In genomic region chr6:158145940-158146339, GRCh38 we compare ENCODE assay signal across 29 cellular contexts.
"Had no signal": no experiment of that assay in that cellular context is flagged by ENCODE, and none has a peak within 500 bp of the region (broad histone marks: within the 10 kb centered on the region; RNA-seq: fewer than 3 reads in every experiment).

No MANE protein-coding gene starts in this region.

- H3K4me1 ChIP-seq: adrenal gland, breast epithelium had no signal

- H3K27ac Mint-ChIP-seq: activated B cell treated with CpG ODN at 0.5 μM for 24 hours; activated CD4-positive, alpha-beta T cell treated with anti-CD3 and anti-CD28 coated beads, Interleukin-2, amount 10 ng/mL, durations not matched to agents 24 days and 14 days; activated CD8-positive, alpha-beta memory T cell treated with anti-CD3 and anti-CD28 coated beads, Interleukin-2, amount 10 ng/mL, durations not matched to agents 7 days and 5 days; activated naive CD4-positive, alpha-beta T cell treated with anti-CD3 and anti-CD28 coated beads for 36 hours; activated naive CD8-positive, alpha-beta T cell; activated T-cell treated with anti-CD3 and anti-CD28 coated beads, Interleukin-2, amount 50 U/mL, for 24 hours; activated T-helper 1 cell treated with anti-CD3 and anti-CD28 coated beads, Interleukin-12 subunit alpha, Interleukin-12 subunit beta, Interleukin-2, Interleukin-4 antibody, amounts not matched to agents 30 ng/mL and 10 ng/mL and 1 ng/mL, durations not matched to agents 14 hours and 24 hours and 36 hours; T-helper 1 cell treated with Interleukin-12 subunit alpha and Interleukin-12 subunit beta and Interleukin-4 antibody, amounts not matched to agents 30 μg/mL and 1 μg/mL, for 36 hours had no signal

- H3K4me3 Mint-ChIP-seq: activated B cell treated with CpG ODN at 0.5 μM for 24 hours; activated CD4-positive, alpha-beta T cell treated with anti-CD3 and anti-CD28 coated beads, Interleukin-2, amount 10 ng/mL, durations not matched to agents 24 days and 14 days; activated CD8-positive, alpha-beta memory T cell treated with anti-CD3 and anti-CD28 coated beads, Interleukin-2, amount 10 ng/mL, durations not matched to agents 7 days and 5 days; activated naive CD4-positive, alpha-beta T cell treated with anti-CD3 and anti-CD28 coated beads for 36 hours; activated naive CD8-positive, alpha-beta T cell; activated T-cell treated with anti-CD3 and anti-CD28 coated beads, Interleukin-2, amount 50 U/mL, for 24 hours; activated T-helper 1 cell treated with anti-CD3 and anti-CD28 coated beads, Interleukin-12 subunit alpha, Interleukin-12 subunit beta, Interleukin-2, Interleukin-4 antibody, amounts not matched to agents 30 ng/mL and 10 ng/mL and 1 ng/mL, durations not matched to agents 14 hours and 24 hours and 36 hours; T-helper 1 cell treated with Interleukin-12 subunit alpha and Interleukin-12 subunit beta and Interleukin-4 antibody, amounts not matched to agents 30 μg/mL and 1 μg/mL, for 36 hours had no signal

- H3K27ac ChIP-seq: adrenal gland, breast epithelium, SJSA1 had no signal

- H3K9me3 ChIP-seq: adrenal gland, breast epithelium, MG63, SJSA1 had no signal

- ATAC-seq: activated CD8-positive, alpha-beta memory T cell treated with anti-CD3 and anti-CD28 coated beads, Interleukin-2, amount 10 ng/mL, durations not matched to agents 7 days and 5 days; PC-3 had no signal

- H3K4me3 ChIP-seq: adrenal gland, breast epithelium, MG63, SJSA1 had no signal

- H3K27me3 ChIP-seq: adrenal gland, breast epithelium, MG63, SJSA1 had no signal

- H3K27me3 Mint-ChIP-seq: activated B cell treated with CpG ODN at 0.5 μM for 24 hours; activated CD4-positive, alpha-beta T cell treated with anti-CD3 and anti-CD28 coated beads, Interleukin-2, amount 10 ng/mL, durations not matched to agents 24 days and 14 days; activated CD8-positive, alpha-beta memory T cell treated with anti-CD3 and anti-CD28 coated beads, Interleukin-2, amount 10 ng/mL, durations not matched to agents 7 days and 5 days; activated naive CD8-positive, alpha-beta T cell; activated T-cell treated with anti-CD3 and anti-CD28 coated beads, Interleukin-2, amount 50 U/mL, for 24 hours had no signal

- H3K9me3 Mint-ChIP-seq: activated B cell treated with CpG ODN at 0.5 μM for 24 hours; activated CD4-positive, alpha-beta T cell treated with anti-CD3 and anti-CD28 coated beads, Interleukin-2, amount 10 ng/mL, durations not matched to agents 24 days and 14 days; activated naive CD4-positive, alpha-beta T cell treated with anti-CD3 and anti-CD28 coated beads for 36 hours; activated T-cell treated with anti-CD3 and anti-CD28 coated beads, Interleukin-2, amount 50 U/mL, for 24 hours; activated T-helper 1 cell treated with anti-CD3 and anti-CD28 coated beads, Interleukin-12 subunit alpha, Interleukin-12 subunit beta, Interleukin-2, Interleukin-4 antibody, amounts not matched to agents 30 ng/mL and 10 ng/mL and 1 ng/mL, durations not matched to agents 14 hours and 24 hours and 36 hours; T-helper 1 cell treated with Interleukin-12 subunit alpha and Interleukin-12 subunit beta and Interleukin-4 antibody, amounts not matched to agents 30 μg/mL and 1 μg/mL, for 36 hours had no signal

- H3K4me1 Mint-ChIP-seq: activated B cell treated with CpG ODN at 0.5 μM for 24 hours; activated CD4-positive, alpha-beta T cell treated with anti-CD3 and anti-CD28 coated beads, Interleukin-2, amount 10 ng/mL, durations not matched to agents 24 days and 14 days had no signal

- DNase-seq: activated B cell treated with CpG ODN at 0.5 μM for 24 hours; activated CD4-positive, alpha-beta T cell treated with anti-CD3 and anti-CD28 coated beads for 1 hour; activated CD4-positive, alpha-beta T cell treated with anti-CD3 and anti-CD28 coated beads, Interleukin-2, amount 10 ng/mL, durations not matched to agents 24 days and 14 days; activated CD4-positive, alpha-beta T cell treated with anti-CD3 and anti-CD28 coated beads, Interleukin-2, amount 50 U/mL, for 48 hours; activated CD8-positive, alpha-beta memory T cell treated with anti-CD3 and anti-CD28 coated beads, Interleukin-2, amount 10 ng/mL, durations not matched to agents 7 days and 5 days; activated effector memory CD4-positive, alpha-beta T cell treated with anti-CD3 and anti-CD28 coated beads, Interleukin-2, amount 50 U/mL, for 16 hours; activated naive CD4-positive, alpha-beta T cell treated with anti-CD3 and anti-CD28 coated beads for 36 hours; activated T-cell treated with anti-CD3 and anti-CD28 coated beads, Interleukin-2, amount 50 U/mL, for 24 hours; adrenal gland; anterior cingulate cortex; caudate nucleus; MG63; MV-4-11; NCI-H1092 treated with DMSO at 0.1 percent for 48 hours; NCI-H1417 treated with DMSO at 0.1 percent for 48 hours; NCI-H1694; NCI-H2029; NCI-H2107; NCI-H345; NCI-H510A treated with DMSO at 0.1 percent for 48 hours; NCI-H69; PC-3; SHP77 had no signal

- H3K36me3 ChIP-seq: breast epithelium had no signal

- FAIRE-seq: RCC 7860 had no signal
